Comparison of ENCODE assay signal across 9 cellular contexts in genomic region chr17:73203135-73203787, GRCh38. TPM values are rescaled to one million over a fixed set of nuclear protein-coding genes. Genes with fewer than 3 reads are reported as not detected.
DNase-seq lines count a peak whose midpoint lies in the region; ATAC-seq and TF ChIP-seq lines count a peak whose summit lies in the region.
"Had no signal": no experiment of that assay in that cellular context is flagged by ENCODE, and none has a peak within 500 bp of the region (broad histone marks: within the 10 kb centered on the region; RNA-seq: fewer than 3 reads in every experiment).

No MANE protein-coding gene starts in this region.

- peak overlapping the region in 3 of 4 donors; percentile 38 to 46 (median 42) for H3K4me3 Mint-ChIP-seq in CD4-positive, CD25-positive, alpha-beta regulatory T cell

- 12 to 16% methylated on average over 8 of the region's 8 CpGs for WGBS in body of pancreas, 2 donors

- peaks cover 13% of the 10 kb centered on the region for H3K4me1 ChIP-seq in CD4-positive, CD25-positive, alpha-beta regulatory T cell (ENCODE audit: control insufficient read depth, insufficient read depth, low read length, poor library complexity, severe bottlenecking)
- H3K4me1 ChIP-seq in body of pancreas = peaks cover 29% of the 10 kb centered on the region
- peaks cover 17% of the 10 kb centered on the region for H3K4me1 ChIP-seq in mucosa of descending colon (ENCODE audit: low read depth)
- H3K4me1 ChIP-seq in ascending aorta = no peaks in the 10 kb centered on the region

- H3K27ac Mint-ChIP-seq in CD4-positive, CD25-positive, alpha-beta regulatory T cell = peak overlapping the region; percentile 85 to 90 (median 87)

- peak in 2 of 3 donors; percentile 22 to 49 for DNase-seq in CD4-positive, CD25-positive, alpha-beta regulatory T cell
- DNase-seq in LoVo (ENCODE audit: low spot score) (peak; percentile 83), body of pancreas (peak; percentile 54 to 84 (median 74)), mucosa of descending colon (peak in 1 of 3 donors; percentile 81), NCI-H226 (no peak), ascending aorta (ENCODE audit: low spot score in 2 of 2) (no peak), DMS 273 treated with DMSO at 0.1 percent for 48 hours (lab: John Stamatoyannopoulos, UW) (no peak)
- no peak for DNase-seq in activated CD4-positive, alpha-beta T cell treated with anti-CD3 and anti-CD28 coated beads, Interleukin-2, amount 50 U/mL, for 48 hours
- DNase-seq: NCI-H2107 had no signal

- peaks cover 87% of the 10 kb centered on the region for H3K36me3 ChIP-seq in CD4-positive, CD25-positive, alpha-beta regulatory T cell (ENCODE audit: control insufficient read depth, insufficient read depth, low read length)
- H3K36me3 ChIP-seq in body of pancreas (replicated peaks in 1 of 2; ENCODE audit: insufficient read depth in 1 of 2, low read depth in 2 of 2) (peaks cover 6 to 44% of the 10 kb centered on the region in 2 donors), mucosa of descending colon (ENCODE audit: low read depth) (peaks cover 33% of the 10 kb centered on the region), ascending aorta (peaks cover 95 to 100% of the 10 kb centered on the region in 2 donors)

- TF ChIP-seq POLR2A in body of pancreas (IDR thresholded peaks at IDR 0.05) = no peak

- peaks cover 5% of the 10 kb centered on the region for H3K27me3 Mint-ChIP-seq in CD4-positive, CD25-positive, alpha-beta regulatory T cell

- H3K27me3 ChIP-seq in CD4-positive, CD25-positive, alpha-beta regulatory T cell (ENCODE audit: control insufficient read depth, insufficient read depth, low read length) = no peaks in the 10 kb centered on the region
- no peaks in the 10 kb centered on the region for H3K27me3 ChIP-seq in body of pancreas
- H3K27me3 ChIP-seq in ascending aorta = no peaks in the 10 kb centered on the region

- peaks cover 10 to 34% (median 15%) of the 10 kb centered on the region in 4 donors for H3K4me1 Mint-ChIP-seq in CD4-positive, CD25-positive, alpha-beta regulatory T cell

- peak; percentile 39 to 60 for ATAC-seq in CD4-positive, CD25-positive, alpha-beta regulatory T cell (ENCODE audit: low read depth in 2 of 2)
- ATAC-seq in body of pancreas = peak; percentile 94
- ATAC-seq in mucosa of descending colon = peak; percentile 95

- H3K27ac ChIP-seq in CD4-positive, CD25-positive, alpha-beta regulatory T cell (ENCODE audit: insufficient read depth, low read length, poor library complexity, severe bottlenecking) = peak overlapping the region; percentile 15
- peak overlapping the region; percentile 18 to 72 (median 52) for H3K27ac ChIP-seq in body of pancreas
- H3K27ac ChIP-seq in ascending aorta = no peak overlapping the region

- TF ChIP-seq CTCF in body of pancreas (IDR thresholded peaks at IDR 0.05) (no peak), mucosa of descending colon (IDR thresholded peaks at IDR 0.05) (no peak), ascending aorta (IDR thresholded peaks at IDR 0.05) (no peak)

- intact Hi-C loops in body of pancreas (cut with DNase I) (no loop called here), mucosa of descending colon (cut with DNase I, micrococcal nuclease) (no loop called here), ascending aorta (cut with DNase I) (no loop called here)

- no peaks in the 10 kb centered on the region for H3K9me3 Mint-ChIP-seq in CD4-positive, CD25-positive, alpha-beta regulatory T cell

- H3K4me3 ChIP-seq in CD4-positive, CD25-positive, alpha-beta regulatory T cell (ENCODE audit: low read depth, low read length) = no peak overlapping the region
- H3K4me3 ChIP-seq in body of pancreas (no peak overlapping the region), mucosa of descending colon (no peak overlapping the region), ascending aorta (no peak overlapping the region)

- H3K9me3 ChIP-seq in CD4-positive, CD25-positive, alpha-beta regulatory T cell (ENCODE audit: control insufficient read depth in 2 of 2, low read length in 2 of 2) = no peaks in the 10 kb centered on the region
- H3K9me3 ChIP-seq in body of pancreas = no peaks in the 10 kb centered on the region
- H3K9me3 ChIP-seq in mucosa of descending colon = no peaks in the 10 kb centered on the region
- no peaks in the 10 kb centered on the region for H3K9me3 ChIP-seq in ascending aorta

- H3K36me3 Mint-ChIP-seq in CD4-positive, CD25-positive, alpha-beta regulatory T cell = peaks cover 65% of the 10 kb centered on the region

RNA-seq across cellular contexts. Expression of gene COG1, which starts 10.4 kb away (rescaled TPM):
- 61.0 TPM for total RNA-seq in CD4-positive, CD25-positive, alpha-beta regulatory T cell
- polyA plus RNA-seq in CD4-positive, CD25-positive, alpha-beta regulatory T cell = 10 to 100 TPM; 18.9 to 31.7 (median 21.2) TPM
- 10 to 100 TPM; 34.8 to 42.5 TPM for total RNA-seq in body of pancreas
- total RNA-seq in mucosa of descending colon = 10 to 100 TPM; 55.7 to 66.0 (median 57.9) TPM
- total RNA-seq in ascending aorta = 35.9 TPM

RNA-seq across cellular contexts. Expression of gene SSTR2, which starts 38.5 kb away (rescaled TPM):
- total RNA-seq in CD4-positive, CD25-positive, alpha-beta regulatory T cell = 0.05 TPM
- under 1 TPM in 1 of 4 donors, not detected in 3; 0.05 TPM for polyA plus RNA-seq in CD4-positive, CD25-positive, alpha-beta regulatory T cell
- total RNA-seq in body of pancreas (1 to 10 TPM in 1 of 2 donors, under 1 TPM in 1; 0.66 to 1.0 TPM), mucosa of descending colon (1 to 10 TPM in 2 of 3 donors, under 1 TPM in 1; 0.89 to 3.2 (median 1.8) TPM), ascending aorta (5.4 TPM)

RNA-seq across cellular contexts. Expression of gene CPSF4L, which starts 58.4 kb away (rescaled TPM):
- not detected for total RNA-seq in CD4-positive, CD25-positive, alpha-beta regulatory T cell
- polyA plus RNA-seq in CD4-positive, CD25-positive, alpha-beta regulatory T cell = not detected
- total RNA-seq in body of pancreas (not detected), mucosa of descending colon (not detected), ascending aorta (not detected)

Comparison
In these comparisons a context has a peak if more than half of its experiments do, and no peak if none do; other contexts are left out.
1. DNase-seq: peak in CD4-positive, CD25-positive, alpha-beta regulatory T cell (2 of 3), LoVo (single experiment) and body of pancreas (4 of 4); none in NCI-H226 (single experiment), activated CD4-positive, alpha-beta T cell treated with anti-CD3 and anti-CD28 coated beads, Interleukin-2, amount 50 U/mL, for 48 hours (0 of 2), ascending aorta (0 of 2) and DMS 273 treated with DMSO at 0.1 percent for 48 hours (single experiment).
2. H3K27ac ChIP-seq: peak in CD4-positive, CD25-positive, alpha-beta regulatory T cell (single experiment) and body of pancreas (4 of 4); none in ascending aorta (0 of 2).
3. Peak in every context shown above with its lines, with median percentiles within 50 percentile points of each other: ATAC-seq.